8 cellular contexts compared by ENCODE assay signal in the genomic region with DNA sequence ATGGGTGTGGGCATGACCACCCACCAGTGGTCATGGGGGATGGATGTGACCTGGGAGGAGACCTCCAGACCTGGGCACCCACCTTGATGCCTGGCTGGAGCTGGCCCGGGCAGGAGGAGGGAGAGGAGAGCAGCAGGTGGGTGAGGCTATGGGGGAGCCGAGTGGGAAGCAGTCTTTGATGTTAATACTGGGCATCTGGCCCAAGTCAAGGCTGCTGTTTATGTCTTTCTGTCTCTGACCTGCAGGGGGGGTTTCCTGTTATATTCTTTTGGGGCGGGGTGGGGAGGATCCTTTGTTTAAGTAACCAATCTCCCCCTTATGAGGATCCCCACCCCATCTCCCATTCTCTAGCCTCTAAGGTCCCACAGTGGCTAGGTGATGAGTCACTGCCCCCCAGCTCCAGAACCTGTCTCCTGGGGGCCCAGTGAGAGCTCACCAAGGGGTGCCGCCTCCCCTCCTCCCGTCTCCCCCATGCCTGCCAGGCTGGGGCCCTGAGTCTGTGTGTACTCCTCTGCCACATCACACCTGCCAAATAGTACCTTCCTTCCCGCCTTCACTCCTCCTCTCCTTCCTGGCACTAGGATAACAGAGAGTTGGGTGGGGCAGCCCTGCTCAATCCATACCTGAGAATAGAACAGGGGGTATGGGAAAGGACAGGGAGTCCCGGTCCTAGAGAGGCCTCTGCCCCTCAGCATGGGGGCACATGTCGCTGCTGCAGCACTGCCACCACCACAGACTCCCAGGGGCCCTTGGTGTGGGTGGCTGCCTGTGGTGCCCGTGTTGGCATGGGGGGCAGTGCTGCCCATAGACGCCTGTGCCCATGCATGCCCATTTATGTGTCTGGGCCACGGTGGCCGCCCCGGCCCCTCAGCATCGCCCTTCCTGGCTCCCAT. TPM values are rescaled to one million over a fixed set of nuclear protein-coding genes. Genes with fewer than 3 reads are reported as not detected.
DNase-seq lines count a peak whose midpoint lies in the region; ATAC-seq, FAIRE-seq and TF ChIP-seq lines count a peak whose summit lies in the region.

No MANE protein-coding gene starts in this region.

- H3K27ac ChIP-seq in CD4-positive, CD25-positive, alpha-beta regulatory T cell (ENCODE audit: insufficient read depth, low read length, poor library complexity, severe bottlenecking): peak overlapping the region; percentile 71

- H3K9me3 ChIP-seq in CD4-positive, CD25-positive, alpha-beta regulatory T cell (ENCODE audit: control insufficient read depth in 2 of 2, low read length in 2 of 2): no peaks in the 10 kb centered on the region

- H3K27me3 Mint-ChIP-seq in CD4-positive, CD25-positive, alpha-beta regulatory T cell: peaks cover 6% of the 10 kb centered on the region
- H3K27me3 Mint-ChIP-seq in mesothelial cell of epicardium (ENCODE audit: low read depth): no peaks in the 10 kb centered on the region

- H3K36me3 Mint-ChIP-seq in CD4-positive, CD25-positive, alpha-beta regulatory T cell: no peaks in the 10 kb centered on the region
- no peaks in the 10 kb centered on the region for H3K36me3 Mint-ChIP-seq in mesothelial cell of epicardium

- TF ChIP-seq CTCF in cardiac fibroblast (IDR thresholded peaks at IDR 0.05; ENCODE audit: low read depth, low read length) (peak; percentile 36), mesothelial cell of epicardium (IDR thresholded peaks at IDR 0.05; ENCODE audit: unreplicated experiment) (no peak)

- peaks cover 69% of the 10 kb centered on the region for H3K4me1 ChIP-seq in CD4-positive, CD25-positive, alpha-beta regulatory T cell (ENCODE audit: control insufficient read depth, insufficient read depth, low read length, poor library complexity, severe bottlenecking)

- H3K9me3 Mint-ChIP-seq in CD4-positive, CD25-positive, alpha-beta regulatory T cell: peaks cover 0 to 1% (median 0%) of the 10 kb centered on the region in 7 donors
- H3K9me3 Mint-ChIP-seq in mesothelial cell of epicardium: no peaks in the 10 kb centered on the region

- no peaks in the 10 kb centered on the region for H3K27me3 ChIP-seq in CD4-positive, CD25-positive, alpha-beta regulatory T cell (ENCODE audit: control insufficient read depth, insufficient read depth, low read length)

- in situ Hi-C loops in SK-MEL-5 (cut with HindIII; ENCODE audit: low pct_unique_long_range_greater_than_20kb, low sequenced_read_pairs): loop anchor here (25.0 kb wide), 1 partner anchor 342 kb away; a partner anchor contains a TSS

- peak; percentile 33 to 71 (median 40) for DNase-seq in CD4-positive, CD25-positive, alpha-beta regulatory T cell
- DNase-seq in HT-29 (ENCODE audit: low spot score) (peak; percentile 89), SK-MEL-5 (ENCODE audit: low read depth, low spot score) (peak; percentile 37), cardiac fibroblast (ENCODE audit: low read depth in 2 of 2) (peak; percentile 56 to 58), mesothelial cell of epicardium (ENCODE audit: low spot score in 2 of 2, unreplicated experiment in 2 of 2) (no peak), urothelium cell line (ENCODE audit: low spot score) (peak; percentile 57), middle frontal gyrus (ENCODE audit: extremely low spot score, low spot score) (no peak)

- peak overlapping the region; percentile 95 to 99 (median 96) for H3K27ac Mint-ChIP-seq in CD4-positive, CD25-positive, alpha-beta regulatory T cell
- H3K27ac Mint-ChIP-seq in mesothelial cell of epicardium: peak overlapping the region; percentile 94

- no peak for FAIRE-seq in urothelium cell line (lab: Jason Lieb, UNC)

- peak overlapping the region; percentile 87 to 91 (median 91) for H3K4me3 Mint-ChIP-seq in CD4-positive, CD25-positive, alpha-beta regulatory T cell
- H3K4me3 Mint-ChIP-seq in mesothelial cell of epicardium: peak overlapping the region; percentile 64

- ATAC-seq in CD4-positive, CD25-positive, alpha-beta regulatory T cell (ENCODE audit: low read depth in 2 of 2): peak; percentile 41 to 50
- ATAC-seq in GM18870 (IDR thresholded peaks at IDR 0.05; ENCODE audit: unreplicated experiment): no peak

- H3K4me1 Mint-ChIP-seq in CD4-positive, CD25-positive, alpha-beta regulatory T cell: peaks cover 4 to 90% (median 49%) of the 10 kb centered on the region in 4 donors
- peaks cover 79% of the 10 kb centered on the region for H3K4me1 Mint-ChIP-seq in mesothelial cell of epicardium

- peaks cover 2% of the 10 kb centered on the region for H3K36me3 ChIP-seq in CD4-positive, CD25-positive, alpha-beta regulatory T cell (ENCODE audit: control insufficient read depth, insufficient read depth, low read length)

- H3K4me3 ChIP-seq in CD4-positive, CD25-positive, alpha-beta regulatory T cell (ENCODE audit: low read depth, low read length): no peak overlapping the region
- no peak overlapping the region for H3K4me3 ChIP-seq in cardiac fibroblast (replicated peaks in 1 of 2; ENCODE audit: low read depth in 2 of 2, low read length in 2 of 2)

RNA-seq across cellular contexts. Expression of a gene that starts 7.2 kb away (rescaled TPM):
- total RNA-seq in CD4-positive, CD25-positive, alpha-beta regulatory T cell: 29.4 TPM
- polyA plus RNA-seq in CD4-positive, CD25-positive, alpha-beta regulatory T cell: 10 to 100 TPM; 10.7 to 15.9 (median 13.4) TPM
- 31.1 and 33.2 TPM in 2 replicates for total RNA-seq in HT-29 (2014; rRNA removed; shearing (Covaris generic))
- total RNA-seq in SK-MEL-5 (2014; rRNA removed; shearing (Covaris generic)): 14.3 and 15.9 TPM in 2 replicates
- 19.3 and 27.3 TPM in 2 replicates for polyA plus RNA-seq in SK-MEL-5 (2015; cell fraction: cytosol; rRNA removed)
- 8.4 and 14.7 TPM in 2 replicates for polyA plus RNA-seq in SK-MEL-5 (2015; cell fraction: nucleus; rRNA removed)
- 42.4 to 44.3 TPM (median 43.6 TPM) in 3 replicates for total RNA-seq in mesothelial cell of epicardium

RNA-seq across cellular contexts. Expression of a gene that starts 15.8 kb away (rescaled TPM):
- 78.8 TPM for total RNA-seq in CD4-positive, CD25-positive, alpha-beta regulatory T cell
- 10 to 100 TPM; 34.3 to 46.1 (median 40.3) TPM for polyA plus RNA-seq in CD4-positive, CD25-positive, alpha-beta regulatory T cell
- total RNA-seq in HT-29 (2014; rRNA removed; shearing (Covaris generic)): 56.3 and 56.6 TPM in 2 replicates
- 29.6 and 34.0 TPM in 2 replicates for total RNA-seq in SK-MEL-5 (2014; rRNA removed; shearing (Covaris generic))
- 57.2 and 71.2 TPM in 2 replicates for polyA plus RNA-seq in SK-MEL-5 (2015; cell fraction: cytosol; rRNA removed)
- 280 and 317 TPM in 2 replicates for polyA plus RNA-seq in SK-MEL-5 (2015; cell fraction: nucleus; rRNA removed)
- total RNA-seq in mesothelial cell of epicardium: 125 to 131 TPM (median 130 TPM) in 3 replicates

RNA-seq across cellular contexts. Expression of a gene that starts 30.4 kb away (rescaled TPM):
- total RNA-seq in CD4-positive, CD25-positive, alpha-beta regulatory T cell: 29.5 TPM
- polyA plus RNA-seq in CD4-positive, CD25-positive, alpha-beta regulatory T cell: 10 to 100 TPM in 1 of 4 donors, 1 to 10 TPM in 3; 4.9 to 10.1 (median 6.2) TPM
- 22.6 and 25.7 TPM in 2 replicates for total RNA-seq in HT-29 (2014; rRNA removed; shearing (Covaris generic))
- 2.1 and 2.4 TPM in 2 replicates for total RNA-seq in SK-MEL-5 (2014; rRNA removed; shearing (Covaris generic))
- 10.0 and 13.4 TPM in 2 replicates for polyA plus RNA-seq in SK-MEL-5 (2015; cell fraction: cytosol; rRNA removed)
- polyA plus RNA-seq in SK-MEL-5 (2015; cell fraction: nucleus; rRNA removed): 7.7 and 8.9 TPM in 2 replicates
- 2.4 to 2.6 TPM (median 2.6 TPM) in 3 replicates for total RNA-seq in mesothelial cell of epicardium

RNA-seq across cellular contexts. Expression of a gene that starts 51.8 kb away (rescaled TPM):
- 126 TPM for total RNA-seq in CD4-positive, CD25-positive, alpha-beta regulatory T cell
- 10 to 100 TPM in 2 of 4 donors, 1 to 10 TPM in 2; 9.3 to 10.5 (median 9.8) TPM for polyA plus RNA-seq in CD4-positive, CD25-positive, alpha-beta regulatory T cell
- 44.1 and 47.1 TPM in 2 replicates for total RNA-seq in HT-29 (2014; rRNA removed; shearing (Covaris generic))
- 43.3 and 48.9 TPM in 2 replicates for total RNA-seq in SK-MEL-5 (2014; rRNA removed; shearing (Covaris generic))
- polyA plus RNA-seq in SK-MEL-5 (2015; cell fraction: cytosol; rRNA removed): 41.3 and 45.2 TPM in 2 replicates
- 151 and 168 TPM in 2 replicates for polyA plus RNA-seq in SK-MEL-5 (2015; cell fraction: nucleus; rRNA removed)
- 132 to 139 TPM (median 135 TPM) in 3 replicates for total RNA-seq in mesothelial cell of epicardium

RNA-seq across cellular contexts. Expression of a gene that starts 54.8 kb away (rescaled TPM):
- not detected for total RNA-seq in CD4-positive, CD25-positive, alpha-beta regulatory T cell
- not detected for polyA plus RNA-seq in CD4-positive, CD25-positive, alpha-beta regulatory T cell
- not detected in 2 replicates for total RNA-seq in HT-29 (2014; rRNA removed; shearing (Covaris generic))
- not detected in 2 replicates for total RNA-seq in SK-MEL-5 (2014; rRNA removed; shearing (Covaris generic))
- polyA plus RNA-seq in SK-MEL-5 (2015; cell fraction: cytosol; rRNA removed): 0.06 TPM in 1 of 2 replicates, not detected in the other
- polyA plus RNA-seq in SK-MEL-5 (2015; cell fraction: nucleus; rRNA removed): not detected in 2 replicates
- total RNA-seq in mesothelial cell of epicardium: not detected in 3 replicates

Comparison
In these comparisons a context has a peak if more than half of its experiments do, and no peak if none do; other contexts are left out.
1. DNase-seq: peak in CD4-positive, CD25-positive, alpha-beta regulatory T cell (3 of 3), HT-29 (single experiment), SK-MEL-5 (single experiment), cardiac fibroblast (2 of 2) and urothelium cell line (single experiment); none in mesothelial cell of epicardium (0 of 2) and middle frontal gyrus (single experiment).